Comparison of ENCODE assay signal across 18 cellular contexts in the genomic region with DNA sequence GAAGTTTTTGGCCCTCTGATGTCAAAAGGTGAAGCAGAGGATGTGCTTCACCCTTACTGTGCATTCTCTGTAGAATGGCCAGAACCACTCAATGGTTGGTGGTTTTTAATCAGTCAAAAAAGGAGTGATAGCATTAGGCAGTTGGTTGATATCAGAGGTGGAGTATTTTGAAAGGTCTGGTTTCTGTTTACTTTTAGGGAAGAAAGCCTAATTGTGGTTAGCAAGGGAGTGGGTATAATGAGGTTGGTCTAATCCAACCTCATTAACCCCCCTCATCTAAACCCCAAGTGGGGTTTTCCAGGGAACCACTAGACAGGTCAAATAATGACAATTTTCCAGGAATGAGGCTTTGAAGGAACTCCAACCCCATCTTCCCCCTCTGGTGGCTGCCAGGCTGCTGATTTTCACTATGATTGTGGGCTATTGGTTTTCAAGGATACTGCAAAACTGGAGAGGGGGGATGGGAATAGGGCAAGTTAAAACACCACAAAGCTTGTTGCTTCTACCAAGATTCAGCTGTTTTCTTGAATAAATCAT. TPM values are rescaled to one million over a fixed set of nuclear protein-coding genes. Genes with fewer than 3 reads are reported as not detected.
"Had no signal": no experiment of that assay in that cellular context is flagged by ENCODE, and none has a peak within 500 bp of the region (broad histone marks: within the 10 kb centered on the region; RNA-seq: fewer than 3 reads in every experiment).

No MANE protein-coding gene starts in this region.

- H3K9me3 Mint-ChIP-seq: activated naive CD8-positive, alpha-beta T cell treated with anti-CD3 and anti-CD28 coated beads for 36 hours; activated T-cell treated with anti-CD3 and anti-CD28 coated beads, Interleukin-2, amount 50 U/mL, for 72 hours; natural killer cell had no signal

- H3K27ac ChIP-seq: breast epithelium, lower lobe of right lung, transverse colon had no signal

- H3K4me3 ChIP-seq: breast epithelium, lower lobe of right lung, transverse colon had no signal

- H3K27ac Mint-ChIP-seq: activated naive CD8-positive, alpha-beta T cell treated with anti-CD3 and anti-CD28 coated beads for 36 hours; activated T-cell treated with anti-CD3 and anti-CD28 coated beads, Interleukin-2, amount 50 U/mL, for 72 hours; natural killer cell had no signal

- H3K4me3 Mint-ChIP-seq: activated naive CD8-positive, alpha-beta T cell treated with anti-CD3 and anti-CD28 coated beads for 36 hours; activated T-cell treated with anti-CD3 and anti-CD28 coated beads, Interleukin-2, amount 50 U/mL, for 72 hours; natural killer cell had no signal

- H3K9me3 ChIP-seq: breast epithelium, lower lobe of right lung, transverse colon had no signal

- H3K36me3 ChIP-seq: breast epithelium, lower lobe of right lung, transverse colon had no signal

- ATAC-seq: activated T-cell treated with anti-CD3 and anti-CD28 coated beads, Interleukin-2, amount 50 U/mL, for 72 hours; lower lobe of right lung; right cardiac atrium had no signal

- DNase-seq: activated CD4-positive, alpha-beta T cell treated with anti-CD3 and anti-CD28 coated beads, Interleukin-2, amount 50 U/mL, for 4 hours; activated CD4-positive, CD25-positive, alpha-beta regulatory T cell treated with anti-CD3 and anti-CD28 coated beads, Interleukin-2, amount 50 U/mL, for 72 hours; activated CD8-positive, alpha-beta memory T cell treated with anti-CD3 and anti-CD28 coated beads, Interleukin-2, amount 50 U/mL, for 4 hours; activated gamma-delta T cell treated with Interleukin-2 at 50 U/mL for 16 hours; activated naive CD8-positive, alpha-beta T cell treated with anti-CD3 and anti-CD28 coated beads for 36 hours; activated T-cell treated with anti-CD3 and anti-CD28 coated beads, Interleukin-2, amount 50 U/mL, for 72 hours; hypothalamus; lower lobe of right lung; natural killer cell; nucleus accumbens; right cardiac atrium; transverse colon had no signal

- H3K4me1 ChIP-seq: breast epithelium, lower lobe of right lung, transverse colon had no signal

- H3K27me3 ChIP-seq: breast epithelium, transverse colon had no signal

RNA-seq across cellular contexts. Expression of a gene that starts 19.7 kb away (rescaled TPM):
- total RNA-seq: activated naive CD8-positive, alpha-beta T cell treated with anti-CD3 and anti-CD28 coated beads for 36 hours; activated T-cell treated with anti-CD3 and anti-CD28 coated beads, Interleukin-2, amount 50 U/mL, for 72 hours; breast epithelium; cerebellum; dermis microvascular lymphatic vessel endothelial cell; lower lobe of right lung; natural killer cell; subcutaneous adipose tissue; T-helper 2 cell treated with Interferon-gamma antibody and Interleukin-4, amounts not matched to agents 100 ng/mL and 5 ng/mL, for 36 hours; transverse colon had no signal
- polyA plus RNA-seq: esophagus had no signal
